16 cellular contexts compared by ENCODE assay signal in the genomic region with DNA sequence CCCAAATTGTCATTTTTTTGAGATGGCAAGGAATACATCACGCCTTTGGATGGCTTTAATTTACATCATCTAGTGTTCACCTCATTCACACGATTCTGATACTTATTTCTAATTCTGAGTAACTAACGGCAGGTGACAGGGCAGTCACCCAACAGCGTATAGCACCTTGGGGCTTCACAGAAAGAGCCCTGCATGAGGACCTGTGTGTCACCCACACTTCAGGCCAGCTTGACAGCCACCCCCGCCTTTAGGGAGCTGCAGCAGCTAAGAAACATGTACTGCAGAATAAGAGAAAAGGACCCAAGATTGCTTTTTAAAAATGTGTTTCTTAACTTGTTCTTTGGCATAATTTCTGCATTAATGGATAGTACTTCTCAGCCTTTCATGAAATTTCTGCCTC.
DNase-seq lines count a peak whose midpoint lies in the region; ATAC-seq, FAIRE-seq and TF ChIP-seq lines count a peak whose summit lies in the region.
"Had no signal": no experiment of that assay in that cellular context is flagged by ENCODE, and none has a peak within 500 bp of the region (broad histone marks: within the 10 kb centered on the region; RNA-seq: fewer than 3 reads in every experiment).

No MANE protein-coding gene starts in this region.

- BruUV-seq in A673 (replicated peaks; lab: Mats Ljungman, UMichigan): no TSS peak

- ATAC-seq in CD4-positive, alpha-beta T cell (ENCODE audit: poor library complexity): no peak
- peak; percentile 32 to 50 for ATAC-seq in activated T-cell treated with anti-CD3 and anti-CD28 coated beads, Interleukin-2, amount 50 U/mL, for 72 hours (replicated peaks in 1 of 2)
- ATAC-seq in lower lobe of right lung: no peak
- ATAC-seq: gastrocnemius medialis had no signal

- peaks cover 33% of the 10 kb centered on the region for H3K36me3 Mint-ChIP-seq in CD4-positive, alpha-beta T cell (ENCODE audit: low read depth)
- H3K36me3 Mint-ChIP-seq in activated T-cell treated with anti-CD3 and anti-CD28 coated beads, Interleukin-2, amount 50 U/mL, for 72 hours (ENCODE audit: insufficient read depth in 2 of 2): peaks cover 8 to 21% of the 10 kb centered on the region in 2 donors

- no peak for DNase-seq in A673 (ENCODE audit: low spot score)
- DNase-seq in CD4-positive, alpha-beta T cell: no peak
- peak; percentile 20 to 26 for DNase-seq in activated T-cell treated with anti-CD3 and anti-CD28 coated beads, Interleukin-2, amount 50 U/mL, for 72 hours
- no peak for DNase-seq in lower lobe of right lung
- no peak for DNase-seq in NCI-H1092 (lab: John Stamatoyannopoulos, UW)
- no peak for DNase-seq in DMS153 (lab: John Stamatoyannopoulos, UW)
- DNase-seq in small intestine: no peak
- DNase-seq in NCI-H187 (lab: John Stamatoyannopoulos, UW): no peak
- DNase-seq: gastrocnemius medialis, GF-D8, ovary had no signal

- TF ChIP-seq CTCF in A673 (conservative IDR thresholded peaks at IDR 0.05; ENCODE audit: low read depth, low read length) (no peak), lower lobe of right lung (IDR thresholded peaks at IDR 0.05) (no peak)
- TF ChIP-seq CTCF in CD4-positive, alpha-beta T cell (IDR thresholded peaks at IDR 0.05): no peak

- POLR2A ChIA-PET in A673 (lab: Charles Lee; ENCODE audit: low non-redundant PET): no interaction called here
- POLR2A ChIA-PET in CD4-positive, alpha-beta T cell (lab: Charles Lee): interaction anchor here (0.6 to 2.8 kb wide), 6 partner anchors 25 to 245 kb away, joined by 3 to 18 read pairs (median 3); no protein-coding TSS in a partner anchor

- H3K4me1 ChIP-seq in A673 (ENCODE audit: insufficient read depth, low read length, poor library complexity, severe bottlenecking): peaks cover 27% of the 10 kb centered on the region
- H3K4me1 ChIP-seq in lower lobe of right lung: peaks cover 30% of the 10 kb centered on the region
- H3K4me1 ChIP-seq in small intestine (ENCODE audit: control insufficient read depth in 2 of 2, insufficient read depth in 1 of 2, low read depth in 1 of 2, low read length in 1 of 2): peaks cover 0 to 4% of the 10 kb centered on the region in 2 donors
- H3K4me1 ChIP-seq: SJSA1 had no signal

- H3K27ac ChIP-seq in A673 (ENCODE audit: low read depth, low read length, poor library complexity, severe bottlenecking) (peak overlapping the region; percentile 45), lower lobe of right lung (peak overlapping the region; percentile 47), small intestine (ENCODE audit: low read depth in 1 of 2, low read length in 1 of 2) (no peak overlapping the region)
- H3K27ac ChIP-seq in CD4-positive, alpha-beta T cell (ENCODE audit: low read depth, low read length): no peak overlapping the region
- H3K27ac ChIP-seq: ovary, SJSA1, vagina had no signal

- CTCF ChIA-PET in A673 (lab: Charles Lee): no interaction called here
- CTCF ChIA-PET in CD4-positive, alpha-beta T cell (lab: Charles Lee): interaction anchor here (1.0 kb wide), 1 partner anchor 23 kb away, joined by 3 read pairs; no protein-coding TSS in a partner anchor

- intact Hi-C loops in A673 (cut with micrococcal nuclease; ENCODE audit: unreplicated experiment): loop anchor here (10.0 kb wide), 1 partner anchor 51 kb away; no protein-coding TSS in a partner anchor
- intact Hi-C loops in CD4-positive, alpha-beta T cell (cut with DNase I, micrococcal nuclease): loop anchor here (5.0 to 10.0 kb wide), 2 partner anchors 81 to 151 kb away; no protein-coding TSS in a partner anchor
- intact Hi-C loops in lower lobe of right lung (cut with DNase I): no loop called here

- FAIRE-seq in small intestine (lab: Jason Lieb, UNC): no peak
- FAIRE-seq: bronchial epithelial cell, endometrium had no signal

- H3K9me3 ChIP-seq in A673 (ENCODE audit: low read depth, low read length, poor library complexity, severe bottlenecking): peaks cover 6% of the 10 kb centered on the region
- H3K9me3 ChIP-seq in CD4-positive, alpha-beta T cell (ENCODE audit: control insufficient read depth, low read length): peaks cover 6% of the 10 kb centered on the region
- H3K9me3 ChIP-seq in lower lobe of right lung: no peaks in the 10 kb centered on the region
- no peaks in the 10 kb centered on the region for H3K9me3 ChIP-seq in small intestine (ENCODE audit: control insufficient read depth, low read depth)
- H3K9me3 ChIP-seq: gastrocnemius medialis, ovary, SJSA1, vagina had no signal

- H3K4me1 Mint-ChIP-seq in CD4-positive, alpha-beta T cell (ENCODE audit: low read depth): peaks cover 83% of the 10 kb centered on the region
- H3K4me1 Mint-ChIP-seq in activated T-cell treated with anti-CD3 and anti-CD28 coated beads, Interleukin-2, amount 50 U/mL, for 72 hours (ENCODE audit: low read depth): peaks cover 58% of the 10 kb centered on the region

- 73 to 84% (median 83%) methylated on average over 5 of the region's 5 CpGs for WGBS in small intestine, 3 donors

- H3K36me3 ChIP-seq in A673 (ENCODE audit: insufficient read depth, low read length, poor library complexity, severe bottlenecking) (no peaks in the 10 kb centered on the region), lower lobe of right lung (no peaks in the 10 kb centered on the region), small intestine (ENCODE audit: control insufficient read depth in 2 of 2, insufficient read depth in 2 of 2, low read length in 2 of 2) (no peaks in the 10 kb centered on the region)
- H3K36me3 ChIP-seq: gastrocnemius medialis, ovary, SJSA1, vagina had no signal

- H3K27me3 ChIP-seq in A673 (replicated peaks; ENCODE audit: insufficient read depth, low read depth, low read length, poor library complexity) (no peaks in the 10 kb centered on the region), lower lobe of right lung (ENCODE audit: low read depth) (no peaks in the 10 kb centered on the region), small intestine (ENCODE audit: control insufficient read depth in 2 of 2, insufficient read depth in 2 of 2, low read length in 2 of 2) (no peaks in the 10 kb centered on the region)
- no peaks in the 10 kb centered on the region for H3K27me3 ChIP-seq in CD4-positive, alpha-beta T cell (ENCODE audit: control insufficient read depth, insufficient read depth, low read length)
- H3K27me3 ChIP-seq: gastrocnemius medialis, ovary, SJSA1, vagina had no signal

- peak overlapping the region; percentile 97 for H3K27ac Mint-ChIP-seq in CD4-positive, alpha-beta T cell
- peak overlapping the region; percentile 76 for H3K27ac Mint-ChIP-seq in activated T-cell treated with anti-CD3 and anti-CD28 coated beads, Interleukin-2, amount 50 U/mL, for 72 hours

- no peaks in the 10 kb centered on the region for H3K27me3 Mint-ChIP-seq in CD4-positive, alpha-beta T cell
- H3K27me3 Mint-ChIP-seq in activated T-cell treated with anti-CD3 and anti-CD28 coated beads, Interleukin-2, amount 50 U/mL, for 72 hours (ENCODE audit: low read depth): no peaks in the 10 kb centered on the region
- H3K27me3 Mint-ChIP-seq: memory B cell had no signal

- peak overlapping the region; percentile 91 for H3K4me3 Mint-ChIP-seq in CD4-positive, alpha-beta T cell
- peak overlapping the region; percentile 27 to 90 for H3K4me3 Mint-ChIP-seq in activated T-cell treated with anti-CD3 and anti-CD28 coated beads, Interleukin-2, amount 50 U/mL, for 72 hours

- peaks cover 10% of the 10 kb centered on the region for H3K9me3 Mint-ChIP-seq in CD4-positive, alpha-beta T cell
- H3K9me3 Mint-ChIP-seq in activated T-cell treated with anti-CD3 and anti-CD28 coated beads, Interleukin-2, amount 50 U/mL, for 72 hours: peaks cover 2 to 5% of the 10 kb centered on the region in 2 donors

- H3K4me3 ChIP-seq in A673 (ENCODE audit: low read depth, low read length, poor library complexity, severe bottlenecking) (no peak overlapping the region), lower lobe of right lung (no peak overlapping the region), small intestine (ENCODE audit: low read depth in 1 of 2, low read length in 2 of 2) (no peak overlapping the region)
- H3K4me3 ChIP-seq: gastrocnemius medialis, ovary, SJSA1, vagina had no signal

Comparison
In these comparisons a context has a peak if more than half of its experiments do, and no peak if none do; other contexts are left out.
1. DNase-seq: peak in activated T-cell treated with anti-CD3 and anti-CD28 coated beads, Interleukin-2, amount 50 U/mL, for 72 hours (2 of 2); none in A673 (single experiment), CD4-positive, alpha-beta T cell (0 of 10), lower lobe of right lung (single experiment), NCI-H1092 (single experiment), DMS153 (single experiment), small intestine (single experiment) and NCI-H187 (0 of 2).
2. H3K27ac ChIP-seq: peak in A673 (single experiment) and lower lobe of right lung (single experiment); none in CD4-positive, alpha-beta T cell (single experiment) and small intestine (0 of 2).
3. ATAC-seq: peak in activated T-cell treated with anti-CD3 and anti-CD28 coated beads, Interleukin-2, amount 50 U/mL, for 72 hours (2 of 2); none in CD4-positive, alpha-beta T cell (single experiment) and lower lobe of right lung (0 of 2).